Comparison of ENCODE assay signal across 1 cellular context in genomic region chr11:2131371-2132228, GRCh38.
TF ChIP-seq lines count a peak whose summit lies in the region.

No MANE protein-coding gene starts in this region.

TF ChIP-seq in GM12878, 131 proteins besides CTCF, POLR2A, EP300 and RAD21:
- no peak for TF ChIP-seq CEBPB (IDR thresholded peaks at IDR 0.05; ENCODE audit: borderline replicate concordance in 1 of 2, low read depth in 2 of 2, low read length in 2 of 2)
- peak; percentile 42; the same call in 1 of the 2 replicates for TF ChIP-seq TCF3 (IDR thresholded peaks at IDR 0.05; ENCODE audit: borderline replicate concordance, insufficient read depth, low read depth, low read length)
- no peak for TF ChIP-seq NKRF (conservative IDR thresholded peaks at IDR 0.05)
- no peak for TF ChIP-seq ZNF217 (IDR thresholded peaks at IDR 0.05)
- TF ChIP-seq IKZF1 (conservative IDR thresholded peaks at IDR 0.05): no peak
- no peak for TF ChIP-seq TBL1XR1 (IDR thresholded peaks at IDR 0.05; ENCODE audit: low read depth, low read length)
- TF ChIP-seq BCL3 (IDR thresholded peaks at IDR 0.05; ENCODE audit: borderline replicate concordance, insufficient read depth, low read depth, low read length, poor library complexity, severe bottlenecking): peak; percentile 86
- TF ChIP-seq REST (IDR thresholded peaks at IDR 0.05; ENCODE audit: low read depth, low read length): no peak
- no peak for TF ChIP-seq CBFB (IDR thresholded peaks at IDR 0.05; ENCODE audit: low read depth)
- TF ChIP-seq NR2C2 (IDR thresholded peaks at IDR 0.05; ENCODE audit: borderline replicate concordance, control insufficient read depth, insufficient read length, low read depth): peak; percentile 36
- TF ChIP-seq CREM (IDR thresholded peaks at IDR 0.05; ENCODE audit: low read depth): no peak
- TF ChIP-seq BCLAF1 (IDR thresholded peaks at IDR 0.05): no peak
- no peak for TF ChIP-seq RBBP5 (conservative IDR thresholded peaks at IDR 0.05)
- no peak for TF ChIP-seq WRNIP1 (IDR thresholded peaks at IDR 0.05; ENCODE audit: borderline replicate concordance, low read depth, low read length)
